In the genomic region with DNA sequence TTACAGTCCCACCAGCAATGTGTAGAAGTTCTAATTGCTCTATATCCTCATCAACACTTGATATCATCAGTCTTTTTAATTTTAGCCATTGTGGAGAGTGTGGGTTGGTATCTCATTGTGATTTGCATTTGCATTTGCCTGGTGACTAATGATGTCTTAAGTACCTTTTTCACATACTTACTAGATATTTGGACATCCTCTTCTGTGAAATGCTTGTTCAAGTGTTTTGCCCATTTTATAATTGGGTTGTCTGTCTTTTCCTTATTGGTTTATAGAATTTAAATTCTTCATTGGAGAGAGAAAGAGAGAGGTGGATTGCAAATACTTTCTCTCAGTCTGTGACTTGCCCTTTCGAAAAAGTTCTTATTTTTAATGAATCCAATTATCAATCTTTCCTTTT, we compare ENCODE assay signal across 9 cellular contexts.
"Had no signal": no experiment of that assay in that cellular context is flagged by ENCODE, and none has a peak within 500 bp of the region (broad histone marks: within the 10 kb centered on the region; RNA-seq: fewer than 3 reads in every experiment).

No MANE protein-coding gene starts in this region.

- H3K4me2 ChIP-seq: GM23338 had no signal

- ATAC-seq: GM23338 had no signal

- H3K9ac ChIP-seq: GM23248 had no signal

- H2AFZ ChIP-seq: GM23248, GM23338 had no signal

- H3K36me3 ChIP-seq: HAP-1 had no signal

- H3K4me1 ChIP-seq: HAP-1 had no signal

- FAIRE-seq: H1, H54 had no signal

- DNase-seq: GM23248, GOT3, H7, HCEC 1CT, HFFc6 had no signal

- H3K4me3 ChIP-seq: GM23248, GM23338, HAP-1 had no signal

- H3K27ac ChIP-seq: GM23248 had no signal

- H3K27ac Mint-ChIP-seq: GM23338, HFFc6 had no signal

- H3K4me3 Mint-ChIP-seq: GM23338, HFFc6 had no signal

- H3K4me1 Mint-ChIP-seq: GM23338 had no signal
